ENCODE assay signal across 1 cellular context in genomic region chr14:105773584-105773983, GRCh38.
TF ChIP-seq lines count a peak whose summit lies in the region.

No MANE protein-coding gene starts in this region.

TF ChIP-seq in HCT116, 20 proteins besides CTCF, POLR2A, EP300 and RAD21 (continued from another document):
- no peak for TF ChIP-seq REST (IDR thresholded peaks at IDR 0.05; ENCODE audit: low read depth)
- no peak for TF ChIP-seq ZBTB33 (IDR thresholded peaks at IDR 0.05; ENCODE audit: extremely low read depth, insufficient replicate concordance, low read length)
- TF ChIP-seq CEBPB (IDR thresholded peaks at IDR 0.05; ENCODE audit: low read depth): no peak
- no peak for TF ChIP-seq FOSL1 (IDR thresholded peaks at IDR 0.05; ENCODE audit: low read depth)
- TF ChIP-seq ZFX (IDR thresholded peaks at IDR 0.05): no peak
- TF ChIP-seq ELF1 (IDR thresholded peaks at IDR 0.05; ENCODE audit: borderline replicate concordance, low read depth): no peak
- TF ChIP-seq MAX (IDR thresholded peaks at IDR 0.05): no peak
